11 cellular contexts compared by ENCODE assay signal in genomic region chr15:70141376-70142071, GRCh38. TPM values are rescaled to one million over a fixed set of nuclear protein-coding genes. Genes with fewer than 3 reads are reported as not detected.
DNase-seq lines count a peak whose midpoint lies in the region; ATAC-seq, FAIRE-seq and TF ChIP-seq lines count a peak whose summit lies in the region.
"Had no signal": no experiment of that assay in that cellular context is flagged by ENCODE, and none has a peak within 500 bp of the region (broad histone marks: within the 10 kb centered on the region; RNA-seq: fewer than 3 reads in every experiment).

No MANE protein-coding gene starts in this region.

- H3K27me3 ChIP-seq in BLaER1: no peaks in the 10 kb centered on the region
- H3K27me3 ChIP-seq in HL-60 (ENCODE audit: insufficient read depth, poor library complexity, severe bottlenecking): no peaks in the 10 kb centered on the region
- no peaks in the 10 kb centered on the region for H3K27me3 ChIP-seq in GM12878 (replicated peaks in 1 of 2; ENCODE audit: control insufficient read depth in 2 of 2, insufficient read depth in 2 of 2, low read length in 1 of 2)

- H3K4me2 ChIP-seq in BLaER1 (peak overlapping the region; percentile 49), GM12878 (ENCODE audit: control insufficient read depth, insufficient read depth) (peak overlapping the region; percentile 88)

- H3K9ac ChIP-seq in BLaER1 (no peak overlapping the region), GM12878 (ENCODE audit: control insufficient read depth, insufficient read depth, low read length) (no peak overlapping the region)

- peak overlapping the region; percentile 62; the same call in 1 of the 2 replicates for H2AFZ ChIP-seq in GM12878 (ENCODE audit: control insufficient read depth, low read depth, low read length)

- RAD21 ChIA-PET in GM12878 (lab: Charles Lee; ENCODE audit: unreplicated experiment): interaction anchor here (1.1 to 4.1 kb wide), 12 partner anchors 15 to 474 kb away, joined by 4 to 51 read pairs (median 6); partner anchors contain the start of gene TLE3

- DNase-seq in HL-60 (ENCODE audit: low read depth in 1 of 2, low spot score in 1 of 2) (no peak), GM12878 (ENCODE audit: low read depth, low spot score) (no peak), GM19239 (ENCODE audit: insufficient read length, low spot score) (no peak), retina (no peak), left colon (no peak), GM03348 (ENCODE audit: low spot score) (no peak)
- DNase-seq in natural killer cell treated with Interleukin-12 subunit alpha and Interleukin-12 subunit beta and Interleukin-15 and Interleukin-18, amount 100 ng/mL, for 72 hours (ENCODE audit: low spot score): no peak
- DNase-seq: activated gamma-delta T cell treated with Interleukin-2 at 50 U/mL for 16 hours, midbrain, NCI-H1436 treated with DMSO at 0.1 percent for 48 hours had no signal

- ATAC-seq in GM12878 (peak; percentile 45), left colon (no peak)
- ATAC-seq in natural killer cell treated with Interleukin-12 subunit alpha and Interleukin-12 subunit beta and Interleukin-15 and Interleukin-18, amount 100 ng/mL, for 72 hours: peak; percentile 43 to 51

- H3K36me3 ChIP-seq in BLaER1: no peaks in the 10 kb centered on the region
- no peaks in the 10 kb centered on the region for H3K36me3 ChIP-seq in GM12878 (ENCODE audit: control insufficient read depth in 2 of 2, insufficient read depth in 2 of 2, low read length in 1 of 2)

- peaks cover 59 to 60% of the 10 kb centered on the region in 2 donors for H3K27me3 Mint-ChIP-seq in natural killer cell treated with Interleukin-12 subunit alpha and Interleukin-12 subunit beta and Interleukin-15 and Interleukin-18, amount 100 ng/mL, for 72 hours

- H3K4me3 ChIP-seq in BLaER1 (no peak overlapping the region), HL-60 (replicated peaks; ENCODE audit: insufficient read depth, low read length) (no peak overlapping the region), GM12878 (peak overlapping the region; percentile 55)

- H3K4me3 Mint-ChIP-seq in natural killer cell treated with Interleukin-12 subunit alpha and Interleukin-12 subunit beta and Interleukin-15 and Interleukin-18, amount 100 ng/mL, for 72 hours: peak overlapping the region; percentile 89

- CTCF ChIA-PET in GM12878 (lab: Yijun Ruan, JAX): interaction anchor here (0.7 to 3.5 kb wide), 7 partner anchors 9 to 347 kb away, joined by 3 to 10 read pairs (median 4); no protein-coding TSS in a partner anchor

- WGBS in GM12878 (ENCODE audit: insufficient coverage, insufficient replicate concordance, low lambda C conversion rate, missing lambda C conversion rate): 87% methylated on average over 10 of the region's 10 CpGs

- TF ChIP-seq CTCF in HL-60 (IDR thresholded peaks at IDR 0.05; ENCODE audit: insufficient read depth, low read length): no peak
- no peak for TF ChIP-seq CTCF in GM12878 (IDR thresholded peaks at IDR 0.05 in 2 of 3, conservative IDR thresholded peaks at IDR 0.05 in 1 of 3; ENCODE audit: control insufficient read depth in 2 of 3, extremely low read depth in 1 of 3, insufficient read depth in 1 of 3, low read depth in 3 of 3, low read length in 3 of 3)

- POLR2A ChIA-PET in GM12878 (lab: Charles Lee): interaction anchor here (0.5 to 3.3 kb wide), 11 partner anchors 11 to 106 kb away, joined by 3 to 14 read pairs (median 4); partner anchors contain the start of gene TLE3

- H4K20me1 ChIP-seq in BLaER1 (no peaks in the 10 kb centered on the region), GM12878 (ENCODE audit: control insufficient read depth, insufficient read depth) (no peaks in the 10 kb centered on the region)

- no peak for TF ChIP-seq RAD21 in GM12878 (IDR thresholded peaks at IDR 0.05; ENCODE audit: insufficient read depth, low read depth, low read length)

- H3K27ac ChIP-seq in BLaER1 (no peak overlapping the region), HL-60 (replicated peaks) (peak overlapping the region; percentile 32), GM12878 (ENCODE audit: control insufficient read depth, insufficient read depth) (peak overlapping the region; percentile 78)

- no peaks in the 10 kb centered on the region for H3K9me3 Mint-ChIP-seq in natural killer cell treated with Interleukin-12 subunit alpha and Interleukin-12 subunit beta and Interleukin-15 and Interleukin-18, amount 100 ng/mL, for 72 hours

- peaks cover 25 to 42% of the 10 kb centered on the region in 2 donors for H3K4me1 Mint-ChIP-seq in natural killer cell treated with Interleukin-12 subunit alpha and Interleukin-12 subunit beta and Interleukin-15 and Interleukin-18, amount 100 ng/mL, for 72 hours (ENCODE audit: low read depth in 2 of 2)

- H3K27ac Mint-ChIP-seq in natural killer cell treated with Interleukin-12 subunit alpha and Interleukin-12 subunit beta and Interleukin-15 and Interleukin-18, amount 100 ng/mL, for 72 hours: peak overlapping the region; percentile 69 to 86

- H3K79me2 ChIP-seq in GM12878 (ENCODE audit: control insufficient read depth, insufficient read depth, low read length): no peaks in the 10 kb centered on the region

- no peak for TF ChIP-seq POLR2A in GM12878 (IDR thresholded peaks at IDR 0.05; ENCODE audit: low read depth, low read length)

- BruUV-seq in GM12878 (replicated peaks; lab: Mats Ljungman, UMichigan): no TSS peak

- H3K9me3 ChIP-seq in BLaER1 (no peaks in the 10 kb centered on the region), GM12878 (replicated peaks; ENCODE audit: control insufficient read depth, insufficient read depth, low read length) (no peaks in the 10 kb centered on the region)

- intact Hi-C loops in GM12878 (cut with micrococcal nuclease; ENCODE audit: unreplicated experiment): loop anchor here (5.0 kb wide), 1 partner anchor 44 kb away; the partner anchor contains the start of gene TLE3
- intact Hi-C loops in left colon (cut with DNase I, micrococcal nuclease): no loop called here

- in situ Hi-C loops in GM12878 (cut with MboI): no loop called here

- no peak for TF ChIP-seq EP300 in GM12878 (IDR thresholded peaks at IDR 0.05; ENCODE audit: borderline replicate concordance in 1 of 2, control insufficient read depth in 1 of 2, low read depth in 2 of 2, low read length in 2 of 2)

- SMC1A ChIA-PET in GM12878 (lab: Charles Lee; ENCODE audit: uncharacterized antibody, unreplicated experiment): interaction anchor here (0.7 to 3.0 kb wide), 16 partner anchors 8 to 200 kb away, joined by 3 to 30 read pairs (median 4); partner anchors contain the start of gene TLE3

- FAIRE-seq in GM12878 (lab: Jason Lieb, UNC): no peak
- no peak for FAIRE-seq in GM19239 (lab: Jason Lieb, UNC)

- H3K4me1 ChIP-seq in BLaER1 (peaks cover 14% of the 10 kb centered on the region), GM12878 (ENCODE audit: control insufficient read depth, insufficient read depth, low read length) (peaks cover 28% of the 10 kb centered on the region)

- H3K36me3 Mint-ChIP-seq in natural killer cell treated with Interleukin-12 subunit alpha and Interleukin-12 subunit beta and Interleukin-15 and Interleukin-18, amount 100 ng/mL, for 72 hours: no peaks in the 10 kb centered on the region

TF ChIP-seq in GM12878, 131 proteins besides CTCF, POLR2A, EP300 and RAD21 (continues in another document):
- no peak for TF ChIP-seq PAX8 (IDR thresholded peaks at IDR 0.05)
- peak; percentile 55; the same call in 1 of the 2 replicates for TF ChIP-seq TCF12 (IDR thresholded peaks at IDR 0.05; ENCODE audit: low read depth, low read length)
- no peak for TF ChIP-seq MYC (IDR thresholded peaks at IDR 0.05; ENCODE audit: insufficient read depth, insufficient read length, insufficient replicate concordance, low read length, severe bottlenecking)
- TF ChIP-seq RUNX3 (IDR thresholded peaks at IDR 0.05; ENCODE audit: low read length): peak; percentile 84
- TF ChIP-seq JUNB (IDR thresholded peaks at IDR 0.05): no peak
- no peak for TF ChIP-seq RELA (IDR thresholded peaks at IDR 0.05; ENCODE audit: borderline replicate concordance, partially characterized antibody)

RNA-seq across cellular contexts. Expression of gene TLE3, which starts 43.8 kb away (rescaled TPM):
- 56.1 and 56.3 TPM in 2 replicates for total RNA-seq in GM12878 (2013; cell fraction: nucleolus; rRNA removed)
- total RNA-seq in GM12878 (2014; rRNA removed): 20.3 and 21.9 TPM in 2 replicates
- 8.7 and 9.2 TPM in 2 replicates for total RNA-seq in GM12878 (2014; rRNA removed; fragmentation: Illumina TruSeq; extraction: Trizol)
- total RNA-seq in GM12878 (2021): 56.3 and 65.5 TPM in 2 replicates
- 34.4 TPM for polyA plus RNA-seq in GM12878 (2011; ENCODE audit: low read depth)
- 5.3 and 8.7 TPM in 2 replicates for polyA plus RNA-seq in GM12878 (2011; rRNA removed)
- polyA plus RNA-seq in GM12878 (2011; cell fraction: cytosol; rRNA removed): 12.5 and 15.1 TPM in 2 replicates
- 58.8 and 68.9 TPM in 2 replicates for polyA plus RNA-seq in GM12878 (2011; cell fraction: nucleus; rRNA removed)
- polyA plus RNA-seq in GM12878 (2012): 27.1 and 45.9 TPM in 2 replicates
- 4.6 and 9.7 TPM in 2 replicates for polyA plus RNA-seq in GM12878 (2014; fragmentation: Illumina TruSeq; extraction: Trizol)
- 1 to 10 TPM; 1.2 to 2.2 TPM for polyA plus RNA-seq in GM12878 (2014; fragmentation: Nextera tagmentation; extraction: Ambion mirVana)
- 23.6 and 28.3 TPM in 2 replicates for polyA plus RNA-seq in GM12878 (2014; rRNA removed)
- 10 to 100 TPM in 1 of 2 experiments, 1 to 10 TPM in 1; 9.6 to 10.0 TPM for polyA plus RNA-seq in GM12878 (2016; fragmentation: Nextera tagmentation; extraction: Ambion mirVana)
- 35.7 and 39.9 TPM in 2 replicates for polyA minus RNA-seq in GM12878 (2011; rRNA and poly(A)+ RNA removed)
- 14.1 and 25.1 TPM in 2 replicates for polyA minus RNA-seq in GM12878 (2011; cell fraction: cytosol; rRNA and poly(A)+ RNA removed)
- polyA minus RNA-seq in GM12878 (2011; cell fraction: nucleus; rRNA and poly(A)+ RNA removed): 34.3 and 66.5 TPM in 2 replicates
- 100 to 1,000 TPM in 1 of 2 donors, 10 to 100 TPM in 1; 57.6 to 128 TPM for total RNA-seq in natural killer cell treated with Interleukin-12 subunit alpha and Interleukin-12 subunit beta and Interleukin-15 and Interleukin-18, amount 100 ng/mL, for 72 hours
- total RNA-seq in left colon: 10 to 100 TPM; 51.2 to 79.7 TPM
